ENCODE assay signal across 16 cellular contexts in the genomic region with DNA sequence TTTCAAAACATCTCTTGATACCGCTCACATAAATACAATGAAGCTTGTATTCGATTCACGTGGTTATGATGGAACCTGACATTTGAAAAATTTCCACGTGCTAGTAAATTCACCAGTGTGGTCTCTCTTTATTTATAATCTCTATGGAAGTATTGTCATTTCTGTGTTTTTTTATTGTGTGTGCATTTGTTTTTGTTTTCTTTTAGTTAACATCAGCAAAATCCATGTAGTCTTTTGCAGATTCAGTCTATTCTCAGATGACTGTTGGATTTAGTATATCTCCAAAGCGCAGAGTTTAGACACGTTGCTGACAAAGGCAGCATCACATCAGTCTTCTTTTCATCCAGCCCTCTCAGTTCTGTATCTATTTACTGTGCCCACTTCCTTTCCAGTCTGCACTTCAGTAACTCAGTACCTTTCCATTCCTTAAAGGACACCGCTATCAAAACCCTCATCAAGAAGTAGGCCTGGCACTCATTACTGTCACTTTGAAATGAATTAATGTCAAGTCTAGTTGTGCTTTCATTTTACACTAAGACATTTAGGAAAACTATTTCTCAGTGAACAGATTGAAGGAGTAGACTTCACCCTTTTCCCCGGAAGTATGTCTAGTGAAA.
DNase-seq lines count a peak whose midpoint lies in the region; ATAC-seq and TF ChIP-seq lines count a peak whose summit lies in the region.
"Had no signal": no experiment of that assay in that cellular context is flagged by ENCODE, and none has a peak within 500 bp of the region (broad histone marks: within the 10 kb centered on the region; RNA-seq: fewer than 3 reads in every experiment).

No MANE protein-coding gene starts in this region.

- peak overlapping the region in 1 of 2 experiments; percentile 71 for H3K18ac ChIP-seq in mesenchymal stem cell (ENCODE audit: low read depth in 1 of 2, low read length in 2 of 2)

- no peak overlapping the region for H3K27ac ChIP-seq in mammary epithelial cell (ENCODE audit: insufficient read depth, low read depth, low read length)
- peak overlapping the region in 1 of 2 donors; percentile 15 for H3K27ac ChIP-seq in breast epithelium
- peak overlapping the region; percentile 79 for H3K27ac ChIP-seq in VCaP
- H3K27ac ChIP-seq in mesenchymal stem cell (ENCODE audit: low read length, poor library complexity, severe bottlenecking): peak overlapping the region; percentile 35
- peak overlapping the region; percentile 34 for H3K27ac ChIP-seq in vagina

- peak overlapping the region in 1 of 2 experiments; percentile 4 for H3K4ac ChIP-seq in mesenchymal stem cell (ENCODE audit: low read depth in 1 of 2, low read length in 2 of 2)

- in situ Hi-C loops in mammary epithelial cell (cut with MboI; ENCODE audit: low sequenced_read_pairs in 2 of 2): no loop called here

- H3K9ac ChIP-seq in mammary epithelial cell (ENCODE audit: insufficient read depth, low read length): no peak overlapping the region
- no peak overlapping the region for H3K9ac ChIP-seq in mesenchymal stem cell (ENCODE audit: low read length)

- H3K14ac ChIP-seq in mesenchymal stem cell (ENCODE audit: low read length in 2 of 2): no peak overlapping the region

- no peak overlapping the region for H4K91ac ChIP-seq in mesenchymal stem cell (ENCODE audit: low read length)

- no peaks in the 10 kb centered on the region for H3K4me1 ChIP-seq in mammary epithelial cell (ENCODE audit: insufficient read depth, low read length)
- H3K4me1 ChIP-seq in breast epithelium: no peaks in the 10 kb centered on the region
- H3K4me1 ChIP-seq in mesenchymal stem cell (ENCODE audit: control insufficient read depth, insufficient read depth, low read depth, low read length): peaks cover 2% of the 10 kb centered on the region
- no peaks in the 10 kb centered on the region for H3K4me1 ChIP-seq in vagina

- ATAC-seq in GM18517 (IDR thresholded peaks at IDR 0.05; ENCODE audit: unreplicated experiment) (no peak), HG03571 (IDR thresholded peaks at IDR 0.05; ENCODE audit: unreplicated experiment) (no peak)
- ATAC-seq: Right ventricle myocardium inferior had no signal

- no peak overlapping the region for H3K4me3 ChIP-seq in mammary epithelial cell (replicated peaks in 1 of 3; ENCODE audit: insufficient read depth in 1 of 3, low read depth in 2 of 3, low read length in 3 of 3)
- H3K4me3 ChIP-seq in breast epithelium: no peak overlapping the region
- H3K4me3 ChIP-seq in mesenchymal stem cell (ENCODE audit: insufficient read depth in 1 of 2, low read depth in 1 of 2, low read length in 2 of 2): no peak overlapping the region
- H3K4me3 ChIP-seq in vagina: peak overlapping the region in 1 of 2 donors; percentile 4

- WGBS in mammary epithelial cell (ENCODE audit: low coverage, missing lambda C conversion rate): 91% methylated on average over 8 of the region's 8 CpGs
- WGBS in mesenchymal stem cell: 76% methylated on average over 6 of the region's 8 CpGs

- H2BK5ac ChIP-seq in mesenchymal stem cell (ENCODE audit: low read depth, low read length, poor library complexity, severe bottlenecking): no peak overlapping the region

- H3K79me2 ChIP-seq in mammary epithelial cell (ENCODE audit: insufficient read depth, low read length): no peaks in the 10 kb centered on the region

- no peak overlapping the region for H4K8ac ChIP-seq in mesenchymal stem cell (ENCODE audit: low read length)

- TF ChIP-seq POLR2A in breast epithelium (IDR thresholded peaks at IDR 0.05) (no peak), vagina (IDR thresholded peaks at IDR 0.05) (no peak)

- H2AK5ac ChIP-seq in mesenchymal stem cell (ENCODE audit: low read length, severe bottlenecking): no peak overlapping the region

- H3K79me1 ChIP-seq in mesenchymal stem cell (replicated peaks; ENCODE audit: low read length, poor library complexity, severe bottlenecking): peaks cover 4% of the 10 kb centered on the region

- no TSS peak for BruUV-seq in mammary epithelial cell (replicated peaks; lab: Mats Ljungman, UMichigan)

- TF ChIP-seq CTCF in mammary epithelial cell (conservative IDR thresholded peaks at IDR 0.05 in 1 of 2, IDR thresholded peaks at IDR 0.05 in 1 of 2; ENCODE audit: extremely low read depth in 1 of 2, insufficient read depth in 1 of 2, low read depth in 1 of 2, low read length in 2 of 2) (no peak), breast epithelium (IDR thresholded peaks at IDR 0.05) (no peak), VCaP (conservative IDR thresholded peaks at IDR 0.05) (no peak), vagina (IDR thresholded peaks at IDR 0.05) (no peak)

- no peaks in the 10 kb centered on the region for H4K20me1 ChIP-seq in mammary epithelial cell (ENCODE audit: insufficient read depth, low read length)

- no peaks in the 10 kb centered on the region for H3K9me3 ChIP-seq in mammary epithelial cell (replicated peaks; ENCODE audit: insufficient read depth, low read length)
- H3K9me3 ChIP-seq in breast epithelium: no peaks in the 10 kb centered on the region
- no peaks in the 10 kb centered on the region for H3K9me3 ChIP-seq in mesenchymal stem cell (ENCODE audit: control insufficient read depth, low read length)
- H3K9me3 ChIP-seq in vagina: no peaks in the 10 kb centered on the region

- H2BK120ac ChIP-seq in mesenchymal stem cell (ENCODE audit: low read depth, low read length): no peak overlapping the region

- dilution Hi-C loops in mammary epithelial cell (cut with HindIII; ENCODE audit: low sequenced_read_pairs): no loop called here

- no peak overlapping the region for H3K23ac ChIP-seq in mesenchymal stem cell (ENCODE audit: low read length in 2 of 2)

- H3K36me3 ChIP-seq in mammary epithelial cell (ENCODE audit: insufficient read depth, low read length): no peaks in the 10 kb centered on the region
- H3K36me3 ChIP-seq in breast epithelium: no peaks in the 10 kb centered on the region
- no peaks in the 10 kb centered on the region for H3K36me3 ChIP-seq in mesenchymal stem cell (ENCODE audit: control insufficient read depth in 1 of 2, insufficient read depth in 2 of 2, low read depth in 1 of 2, low read length in 2 of 2)
- no peaks in the 10 kb centered on the region for H3K36me3 ChIP-seq in vagina

- H2BK12ac ChIP-seq in mesenchymal stem cell (ENCODE audit: low read length in 2 of 2): no peak overlapping the region

- DNase-seq in mammary epithelial cell (no peak), breast epithelium (ENCODE audit: low spot score in 2 of 2) (no peak), mesenchymal stem cell (no peak), vagina (ENCODE audit: extremely low spot score in 2 of 2) (no peak), NCI-H345 (lab: John Stamatoyannopoulos, UW) (no peak)
- DNase-seq: Calu3, GF-D8, GOT3, NCI-H1417, NCI-H1930, NCI-H2171, NCI-H774 had no signal

- intact Hi-C loops in mammary epithelial cell (cut with micrococcal nuclease) (no loop called here), breast epithelium (cut with DNase I; ENCODE audit: low total_unique reads) (no loop called here), vagina (cut with DNase I) (no loop called here)

- H3K27me3 ChIP-seq in mammary epithelial cell (ENCODE audit: insufficient read depth, low read length) (no peaks in the 10 kb centered on the region), breast epithelium (no peaks in the 10 kb centered on the region), mesenchymal stem cell (ENCODE audit: control insufficient read depth in 1 of 2, insufficient read depth in 1 of 2, low read length in 2 of 2) (no peaks in the 10 kb centered on the region), vagina (no peaks in the 10 kb centered on the region)

- H3K4me2 ChIP-seq in mammary epithelial cell (ENCODE audit: insufficient read depth, low read depth, low read length) (no peak overlapping the region), mesenchymal stem cell (ENCODE audit: low read length, poor library complexity, severe bottlenecking) (no peak overlapping the region)

- no peak overlapping the region for H2BK15ac ChIP-seq in mesenchymal stem cell (ENCODE audit: low read depth, poor library complexity, severe bottlenecking)

- H2AFZ ChIP-seq in mammary epithelial cell (ENCODE audit: low read depth, low read length) (peak overlapping the region; percentile 24), mesenchymal stem cell (ENCODE audit: low read depth, low read length) (no peak overlapping the region)

- CTCF ChIA-PET in mammary epithelial cell (lab: Charles Lee; ENCODE audit: low non-redundant PET): no interaction called here
